20 cellular contexts compared by ENCODE assay signal in genomic region chr5:65895891-65896290, GRCh38. TPM values are rescaled to one million over a fixed set of nuclear protein-coding genes. Genes with fewer than 3 reads are reported as not detected.
DNase-seq lines count a peak whose midpoint lies in the region; ATAC-seq, FAIRE-seq and TF ChIP-seq lines count a peak whose summit lies in the region.
"Had no signal": no experiment of that assay in that cellular context is flagged by ENCODE, and none has a peak within 500 bp of the region (broad histone marks: within the 10 kb centered on the region; RNA-seq: fewer than 3 reads in every experiment).

No MANE protein-coding gene starts in this region.

- H3K9ac ChIP-seq in MM.1S (ENCODE audit: low read length) (no peak overlapping the region), K562 (ENCODE audit: insufficient read depth in 1 of 2, low read depth in 2 of 2, low read length in 2 of 2) (no peak overlapping the region)
- H3K9ac ChIP-seq: BLaER1 treated with 17β-estradiol and CSF1 and Interleukin-3, amounts not matched to agents 10 nM and 100 nM had no signal

- H3K27me3 ChIP-seq in MM.1S (replicated peaks; ENCODE audit: insufficient read depth, low read length), result no peaks in the 10 kb centered on the region
- H3K27me3 ChIP-seq in K562 (ENCODE audit: control insufficient read depth in 2 of 2, insufficient read depth in 2 of 2, low read length in 2 of 2), result no peaks in the 10 kb centered on the region
- no peaks in the 10 kb centered on the region for H3K27me3 ChIP-seq in CD8-positive, alpha-beta memory T cell (ENCODE audit: insufficient read depth, low read length, poor library complexity, severe bottlenecking)
- H3K27me3 ChIP-seq: BLaER1 treated with 17β-estradiol and CSF1 and Interleukin-3, amounts not matched to agents 10 nM and 100 nM had no signal

- H3K9me2 ChIP-seq in MM.1S (replicated peaks; ENCODE audit: insufficient read depth, low read length), result no peaks in the 10 kb centered on the region

- DNase-seq in GM12891 (ENCODE audit: insufficient read length, low spot score) (no peak), MM.1S (peak; percentile 76), K562 (ENCODE audit: extremely low read depth in 1 of 4, low spot score in 3 of 4) (peak in 1 of 4 experiments; percentile 18)
- DNase-seq in naive thymus-derived CD8-positive, alpha-beta T cell, result no peak
- no peak for DNase-seq in CD8-positive, alpha-beta memory T cell
- DNase-seq: CD8-positive, alpha-beta T cell; COR-L47; DMS 273 treated with DMSO at 0.1 percent for 48 hours; DMS53; DND-41; EL; H9; KG1 had no signal

- H3K9me3 ChIP-seq in MM.1S (replicated peaks; ENCODE audit: insufficient read depth, low read length) (no peaks in the 10 kb centered on the region), K562 (replicated peaks; ENCODE audit: control insufficient read depth, insufficient read depth, low read depth, low read length) (no peaks in the 10 kb centered on the region)
- H3K9me3 ChIP-seq in CD8-positive, alpha-beta memory T cell (ENCODE audit: low read length), result no peaks in the 10 kb centered on the region
- H3K9me3 ChIP-seq: BLaER1 treated with 17β-estradiol and CSF1 and Interleukin-3, amounts not matched to agents 10 nM and 100 nM had no signal

- no peak overlapping the region for H3K4me3 ChIP-seq in MM.1S (ENCODE audit: low read length)
- no peak overlapping the region for H3K4me3 ChIP-seq in K562
- no peak overlapping the region for H3K4me3 ChIP-seq in CD8-positive, alpha-beta memory T cell (ENCODE audit: low read length)
- H3K4me3 ChIP-seq: BLaER1 treated with 17β-estradiol and CSF1 and Interleukin-3, amounts not matched to agents 10 nM and 100 nM had no signal

- no peak overlapping the region; the same call in 1 of the 2 replicates for H3K4me2 ChIP-seq in MM.1S (ENCODE audit: low read depth, low read length)
- H3K4me2 ChIP-seq in K562 (ENCODE audit: insufficient read depth, low read length), result no peak overlapping the region
- H3K4me2 ChIP-seq: BLaER1 treated with 17β-estradiol and CSF1 and Interleukin-3, amounts not matched to agents 10 nM and 100 nM had no signal

- no peaks in the 10 kb centered on the region for H3K9me3 Mint-ChIP-seq in naive thymus-derived CD8-positive, alpha-beta T cell
- no peaks in the 10 kb centered on the region for H3K9me3 Mint-ChIP-seq in CD8-positive, alpha-beta memory T cell
- H3K9me3 Mint-ChIP-seq: CD8-positive, alpha-beta T cell; H9; IgD-negative memory B cell had no signal

- H3K9me1 ChIP-seq in K562 (ENCODE audit: control insufficient read depth, insufficient read depth, low read length), result no peaks in the 10 kb centered on the region

- H3K36me3 ChIP-seq in MM.1S (replicated peaks; ENCODE audit: insufficient read depth, low read length) (no peaks in the 10 kb centered on the region), K562 (ENCODE audit: control insufficient read depth, insufficient read depth, low read length) (no peaks in the 10 kb centered on the region)
- no peaks in the 10 kb centered on the region for H3K36me3 ChIP-seq in CD8-positive, alpha-beta memory T cell (ENCODE audit: insufficient read depth, low read length)
- H3K36me3 ChIP-seq: BLaER1 treated with 17β-estradiol and CSF1 and Interleukin-3, amounts not matched to agents 10 nM and 100 nM had no signal

- H3K27ac Mint-ChIP-seq in naive thymus-derived CD8-positive, alpha-beta T cell, result peak overlapping the region in 1 of 10 donors; percentile 40
- peak overlapping the region in 2 of 8 donors; percentile 11 to 26 for H3K27ac Mint-ChIP-seq in CD8-positive, alpha-beta memory T cell
- H3K27ac Mint-ChIP-seq: B cell; CD8-positive, alpha-beta T cell; H9; IgD-negative memory B cell had no signal

- ATAC-seq in GM19351 (IDR thresholded peaks at IDR 0.05; ENCODE audit: unreplicated experiment) (peak; percentile 50), K562 (peak; percentile 70), HG02623 (IDR thresholded peaks at IDR 0.05; ENCODE audit: unreplicated experiment) (no peak)
- no peak for ATAC-seq in naive thymus-derived CD8-positive, alpha-beta T cell
- ATAC-seq: CD8-positive, alpha-beta T cell; HepG2 had no signal

- 13% methylated on average over 3 of the region's 3 CpGs for WGBS in K562 (ENCODE audit: insufficient coverage, low coverage, missing lambda C conversion rate)

- H2AFZ ChIP-seq in MM.1S (ENCODE audit: low read length) (no peak overlapping the region), K562 (ENCODE audit: low read depth, low read length) (no peak overlapping the region)

- TF ChIP-seq CTCF in MM.1S (IDR thresholded peaks at IDR 0.05; ENCODE audit: low read length), result no peak
- no peak for TF ChIP-seq CTCF in K562 (IDR thresholded peaks at IDR 0.05 in 2 of 3, conservative IDR thresholded peaks at IDR 0.05 in 1 of 3; ENCODE audit: insufficient read depth in 2 of 3, low read depth in 1 of 3, low read length in 3 of 3)

- H3K79me2 ChIP-seq in MM.1S (ENCODE audit: low read length) (no peaks in the 10 kb centered on the region), K562 (ENCODE audit: control insufficient read depth, insufficient read depth, low read length) (no peaks in the 10 kb centered on the region)

- H3K27ac ChIP-seq in MM.1S (ENCODE audit: low read length) (no peak overlapping the region), K562 (ENCODE audit: extremely low read depth, low read depth, low read length) (no peak overlapping the region)
- no peak overlapping the region for H3K27ac ChIP-seq in CD8-positive, alpha-beta memory T cell (ENCODE audit: low read depth, low read length)
- H3K27ac ChIP-seq: BLaER1 treated with 17β-estradiol and CSF1 and Interleukin-3, amounts not matched to agents 10 nM and 100 nM had no signal

- H3K27me3 Mint-ChIP-seq in naive thymus-derived CD8-positive, alpha-beta T cell, result peaks cover 0 to 2% (median 0%) of the 10 kb centered on the region in 5 donors
- peaks cover 0 to 6% of the 10 kb centered on the region in 2 donors for H3K27me3 Mint-ChIP-seq in CD8-positive, alpha-beta memory T cell
- H3K27me3 Mint-ChIP-seq: B cell, IgD-negative memory B cell had no signal

- H3K4me1 ChIP-seq in MM.1S (ENCODE audit: low read length), result peaks cover 5% of the 10 kb centered on the region
- peaks cover 0 to 3% of the 10 kb centered on the region in 2 experiments; a peak in 2 of 5 replicates for H3K4me1 ChIP-seq in K562 (replicated peaks in 1 of 2; ENCODE audit: control insufficient read depth in 2 of 2, insufficient read depth in 2 of 2, low read length in 2 of 2)
- H3K4me1 ChIP-seq in CD8-positive, alpha-beta memory T cell (ENCODE audit: insufficient read depth, low read length), result no peaks in the 10 kb centered on the region
- H3K4me1 ChIP-seq: BLaER1 treated with 17β-estradiol and CSF1 and Interleukin-3, amounts not matched to agents 10 nM and 100 nM had no signal

- BruUV-seq in K562 (replicated peaks; lab: Mats Ljungman, UMichigan), result no TSS peak

- no peak for TF ChIP-seq RAD21 in K562 (CRISPR knock-in tag; conservative IDR thresholded peaks at IDR 0.05 in 1 of 2, IDR thresholded peaks at IDR 0.05 in 1 of 2)

- POLR2A ChIA-PET in K562 (lab: Yijun Ruan, JAX), result interaction anchor here (0.9 to 1.2 kb wide), 2 partner anchors 9 to 10 kb away, joined by 3 to 5 read pairs; no protein-coding TSS in a partner anchor
- POLR2A ChIA-PET in naive thymus-derived CD8-positive, alpha-beta T cell (lab: Charles Lee), result interaction anchor here (0.9 kb wide), 1 partner anchor 29 kb away, joined by 3 read pairs; no protein-coding TSS in a partner anchor
- POLR2A ChIA-PET in CD8-positive, alpha-beta memory T cell (lab: Charles Lee), result no interaction called here

- TF ChIP-seq EP300 in K562 (IDR thresholded peaks at IDR 0.05; ENCODE audit: low read length), result no peak

- in situ Hi-C loops in K562 (cut with MboI), result no loop called here

- H3K4me3 Mint-ChIP-seq in naive thymus-derived CD8-positive, alpha-beta T cell, result no peak overlapping the region
- H3K4me3 Mint-ChIP-seq in CD8-positive, alpha-beta memory T cell, result no peak overlapping the region
- H3K4me3 Mint-ChIP-seq: B cell; CD8-positive, alpha-beta T cell; H9; IgD-negative memory B cell had no signal

- intact Hi-C loops in K562 (cut with micrococcal nuclease), result no loop called here

- H4K20me1 ChIP-seq in MM.1S (ENCODE audit: insufficient read depth, low read length) (no peaks in the 10 kb centered on the region), K562 (replicated peaks; ENCODE audit: control insufficient read depth, insufficient read depth, low read length) (no peaks in the 10 kb centered on the region)
- H4K20me1 ChIP-seq: BLaER1 treated with 17β-estradiol and CSF1 and Interleukin-3, amounts not matched to agents 10 nM and 100 nM had no signal

- CTCF ChIA-PET in K562 (lab: Yijun Ruan, JAX; ENCODE audit: low intra/inter-chr PET ratio), result no interaction called here
- CTCF ChIA-PET in CD8-positive, alpha-beta memory T cell (lab: Charles Lee), result no interaction called here

- TF ChIP-seq POLR2A in GM12891 (IDR thresholded peaks at IDR 0.05; ENCODE audit: low read depth, low read length) (no peak), K562 (conservative IDR thresholded peaks at IDR 0.05) (no peak)

- FAIRE-seq in GM12891 (lab: Jason Lieb, UNC) (peak; percentile 69), K562 (lab: Jason Lieb, UNC) (no peak)
- FAIRE-seq: H1, HepG2 had no signal

- H3F3A ChIP-seq in MM.1S (ENCODE audit: insufficient read depth, low read length), result no peaks in the 10 kb centered on the region

- no peaks in the 10 kb centered on the region for H3K36me3 Mint-ChIP-seq in naive thymus-derived CD8-positive, alpha-beta T cell
- peaks cover 0 to 6% (median 0%) of the 10 kb centered on the region in 3 donors for H3K36me3 Mint-ChIP-seq in CD8-positive, alpha-beta memory T cell
- H3K36me3 Mint-ChIP-seq: CD8-positive, alpha-beta T cell; IgD-negative memory B cell had no signal

- H3K4me1 Mint-ChIP-seq in naive thymus-derived CD8-positive, alpha-beta T cell, result no peaks in the 10 kb centered on the region
- H3K4me1 Mint-ChIP-seq in CD8-positive, alpha-beta memory T cell, result no peaks in the 10 kb centered on the region
- H3K4me1 Mint-ChIP-seq: B cell, IgD-negative memory B cell had no signal

RNA-seq across cellular contexts. Expression of gene ERBIN, which starts 30.5 kb away (rescaled TPM):
- polyA plus RNA-seq in GM12891 (2012; ENCODE audit: low read depth, missing spikeins), result 26.3 TPM
- total RNA-seq in K562 (2011; cell fraction: chromatin; rRNA removed; ENCODE audit: low replicate concordance), result 112 and 233 TPM in 2 replicates
- total RNA-seq in K562 (2011; cell fraction: nucleolus; rRNA removed), result 51.4 and 66.5 TPM in 2 replicates
- 75.7 and 89.3 TPM in 2 replicates for total RNA-seq in K562 (2011; cell fraction: nucleoplasm; rRNA removed)
- 27.9 and 41.7 TPM in 2 replicates for total RNA-seq in K562 (2014; rRNA removed)
- 62.1 and 80.5 TPM in 2 replicates for total RNA-seq in K562 (2014; rRNA removed; fragmentation: Illumina TruSeq; extraction: Trizol)
- 66.1 and 72.8 TPM in 2 replicates for total RNA-seq in K562 (2015; rRNA removed; fragmentation: Illumina TruSeq; extraction: Trizol)
- 47.5 and 50.8 TPM in 2 replicates for total RNA-seq in K562 (2021)
- 37.9 and 56.9 TPM in 2 replicates for polyA plus RNA-seq in K562 (2011; rRNA removed)
- polyA plus RNA-seq in K562 (2011; cell fraction: cytosol; rRNA removed), result 11.3 and 18.9 TPM in 2 replicates
- polyA plus RNA-seq in K562 (2011; cell fraction: nucleus; rRNA removed), result 35.7 and 43.4 TPM in 2 replicates
- 21.0 and 29.0 TPM in 2 replicates for polyA plus RNA-seq in K562 (2012)
- polyA plus RNA-seq in K562 (2014; fragmentation: Illumina TruSeq; extraction: Trizol), result 39.0 and 40.6 TPM in 2 replicates
- polyA plus RNA-seq in K562 (2014; fragmentation: Nextera tagmentation; extraction: Ambion mirVana), result 10 to 100 TPM; 11.9 to 12.1 TPM
- 38.6 and 40.4 TPM in 2 replicates for polyA plus RNA-seq in K562 (2014; rRNA removed)
- 120 and 130 TPM in 2 replicates for polyA minus RNA-seq in K562 (2011; rRNA and poly(A)+ RNA removed)
- 29.4 and 46.2 TPM in 2 replicates for polyA minus RNA-seq in K562 (2011; cell fraction: cytosol; rRNA and poly(A)+ RNA removed)
- 102 and 130 TPM in 2 replicates for polyA minus RNA-seq in K562 (2011; cell fraction: nucleus; rRNA and poly(A)+ RNA removed)
- 100 to 1,000 TPM; 127 to 135 TPM for total RNA-seq in naive thymus-derived CD8-positive, alpha-beta T cell
- 10 to 100 TPM; 50.3 to 53.8 (median 50.9) TPM for polyA plus RNA-seq in naive thymus-derived CD8-positive, alpha-beta T cell
- total RNA-seq in CD8-positive, alpha-beta memory T cell, result 10 to 100 TPM; 40.9 to 43.1 TPM
- polyA plus RNA-seq in CD8-positive, alpha-beta memory T cell, result 49.0 TPM

Comparison
In these comparisons a context has a peak if more than half of its experiments do, and no peak if none do; other contexts are left out.
1. ATAC-seq: peak in GM19351 (single experiment) and K562 (single experiment); none in naive thymus-derived CD8-positive, alpha-beta T cell (0 of 2) and HG02623 (single experiment).